In genomic region chr11:129973068-129973467, GRCh38 we compare ENCODE assay signal across 14 cellular contexts. TPM values are rescaled to one million over a fixed set of nuclear protein-coding genes. Genes with fewer than 3 reads are reported as not detected.
A peak's percentile ranks its signal among the peaks of the same experiment; 100 is the strongest.
DNase-seq lines count a peak whose midpoint lies in the region; ATAC-seq, FAIRE-seq and TF ChIP-seq lines count a peak whose summit lies in the region.
"Had no signal": no experiment of that assay in that cellular context is flagged by ENCODE, and none has a peak within 500 bp of the region (broad histone marks: within the 10 kb centered on the region; RNA-seq: fewer than 3 reads in every experiment).

No MANE protein-coding gene starts in this region.

- H3K4me2 ChIP-seq in H1 (ENCODE audit: insufficient read depth in 1 of 2, low read depth in 2 of 2, low read length in 2 of 2), result no peak overlapping the region

- H3K23me2 ChIP-seq in H1 (ENCODE audit: low read depth, low read length), result no peaks in the 10 kb centered on the region

- H3K9me3 ChIP-seq in H1 (ENCODE audit: insufficient read depth in 2 of 2, low read depth in 1 of 2, low read length in 1 of 2), result no peaks in the 10 kb centered on the region
- H3K9me3 ChIP-seq: esophagus muscularis mucosa, thoracic aorta had no signal

- H2BK15ac ChIP-seq in H1 (ENCODE audit: low read length), result no peak overlapping the region

- no peak overlapping the region for H3K56ac ChIP-seq in H1 (replicated peaks; ENCODE audit: insufficient read length, low read depth, low read length)

- peak; percentile 63 for DNase-seq in GM13977 (ENCODE audit: low spot score)
- no peak for DNase-seq in H1 (ENCODE audit: low read depth in 1 of 2, low spot score in 2 of 2)
- no peak for DNase-seq in T-helper 2 cell
- no peak for DNase-seq in Right ventricle myocardium inferior (ENCODE audit: missing footprints)
- DNase-seq in islet precursor cell, result no peak
- DNase-seq in NCI-H2227 (lab: John Stamatoyannopoulos, UW; ENCODE audit: unreplicated experiment), result no peak
- DNase-seq: activated naive CD8-positive, alpha-beta T cell treated with anti-CD3 and anti-CD28 coated beads for 36 hours; GOT3; mammary epithelial cell; T1000 had no signal

- H3K27me3 ChIP-seq in H1 (replicated peaks in 1 of 4; ENCODE audit: control insufficient read depth in 3 of 4, extremely low read depth in 1 of 4, insufficient read depth in 3 of 4, low read length in 3 of 4), result no peaks in the 10 kb centered on the region
- H3K27me3 ChIP-seq: esophagus muscularis mucosa had no signal

- TF ChIP-seq POLR2A in H1 (IDR thresholded peaks at IDR 0.05; ENCODE audit: control extremely low read depth in 1 of 2, low read depth in 2 of 2, low read length in 2 of 2), result no peak

- no peak overlapping the region for H2AK5ac ChIP-seq in H1 (ENCODE audit: low read depth, low read length)

- TF ChIP-seq CTCF in GM13977 (IDR thresholded peaks at IDR 0.05; ENCODE audit: extremely low read depth, insufficient read depth, missing control alignments) (no peak), H1 (IDR thresholded peaks at IDR 0.05; ENCODE audit: control extremely low read depth in 1 of 3, insufficient read depth in 1 of 3, low read depth in 1 of 3, low read length in 3 of 3) (no peak)

- H4K20me1 ChIP-seq in H1 (replicated peaks in 1 of 2; ENCODE audit: control insufficient read depth in 1 of 2, insufficient read depth in 2 of 2, low read length in 2 of 2), result peaks cover 0 to 7% of the 10 kb centered on the region in 2 experiments

- no peak overlapping the region for H4K8ac ChIP-seq in H1 (ENCODE audit: extremely low read depth, insufficient read depth, low read length)

- no peaks in the 10 kb centered on the region; a peak in 1 of 7 replicates for H3K4me1 ChIP-seq in H1 (replicated peaks in 1 of 4; ENCODE audit: control insufficient read depth in 3 of 4, insufficient read depth in 4 of 4, low read length in 3 of 4)

- no peak overlapping the region for H3K4ac ChIP-seq in H1 (replicated peaks; ENCODE audit: insufficient read length, low read depth, low read length)

- POLR2A ChIA-PET in H1 (lab: Charles Lee; ENCODE audit: partially characterized antibody), result interaction anchor here (0.9 to 1.5 kb wide), 4 partner anchors 20 to 99 kb away, joined by 3 to 9 read pairs (median 4); partner anchors contain the start of gene PRDM10

- ATAC-seq in GM21529 (IDR thresholded peaks at IDR 0.05; ENCODE audit: unreplicated experiment), result peak; percentile 89
- ATAC-seq in HG03469 (IDR thresholded peaks at IDR 0.05; ENCODE audit: unreplicated experiment), result peak; percentile 92
- ATAC-seq in Right ventricle myocardium inferior, result no peak

- CTCF ChIA-PET in H1 (lab: Charles Lee; ENCODE audit: partially characterized antibody), result interaction anchor here (1.1 to 1.9 kb wide), 9 partner anchors 8 to 154 kb away, joined by 3 to 14 read pairs (median 4); no protein-coding TSS in a partner anchor

- no peak overlapping the region for H2BK5ac ChIP-seq in H1 (ENCODE audit: low read depth, low read length)

- 81% methylated on average over 1 of the region's 1 CpG; no CpG with 5 or more reads in 1 of the 2 experiments for WGBS in H1 (ENCODE audit: extremely low coverage in 1 of 2, insufficient coverage in 1 of 2, insufficient read length in 1 of 2, insufficient replicate concordance in 2 of 2, low coverage in 1 of 2, low lambda C conversion rate in 2 of 2, missing lambda C conversion rate in 1 of 2), 2 experiments

- H4K5ac ChIP-seq in H1 (ENCODE audit: insufficient read length, low read depth, low read length), result no peak overlapping the region

- H3K14ac ChIP-seq in H1 (ENCODE audit: insufficient read length), result no peak overlapping the region

- no peak overlapping the region for H3K18ac ChIP-seq in H1 (ENCODE audit: extremely low read depth, low read length)

- H3K36me3 ChIP-seq in H1 (ENCODE audit: control insufficient read depth in 2 of 4, insufficient read depth in 4 of 4, low read length in 3 of 4), result no peaks in the 10 kb centered on the region
- H3K36me3 ChIP-seq: esophagus muscularis mucosa, thoracic aorta had no signal

- H3K79me1 ChIP-seq in H1 (ENCODE audit: low read depth, low read length), result peaks cover 6% of the 10 kb centered on the region; the same call in 1 of the 2 replicates

- TF ChIP-seq EP300 in H1 (IDR thresholded peaks at IDR 0.05; ENCODE audit: borderline replicate concordance in 1 of 2, low read depth in 2 of 2, low read length in 2 of 2), result no peak

- no peak overlapping the region for H2BK120ac ChIP-seq in H1 (replicated peaks; ENCODE audit: low read depth, low read length)

- no peak overlapping the region for H3K9ac ChIP-seq in H1 (replicated peaks in 1 of 4; ENCODE audit: extremely low read depth in 1 of 4, low read depth in 3 of 4, low read length in 3 of 4)

- in situ Hi-C loops in GM13977 (cut with MboI; ENCODE audit: low pct_unique_long_range_greater_than_20kb, low sequenced_read_pairs, unreplicated experiment), result no loop called here

- no peak for TF ChIP-seq RAD21 in H1 (IDR thresholded peaks at IDR 0.05 in 1 of 2, conservative IDR thresholded peaks at IDR 0.05 in 1 of 2; ENCODE audit: low read depth in 2 of 2, low read length in 2 of 2)

- H3K27ac ChIP-seq in H1 (ENCODE audit: low read depth, low read length), result no peak overlapping the region
- H3K27ac ChIP-seq: esophagus muscularis mucosa, thoracic aorta had no signal

- H2BK12ac ChIP-seq in H1 (ENCODE audit: low read depth, low read length), result no peak overlapping the region

- intact Hi-C loops in Right ventricle myocardium inferior (cut with DNase I), result no loop called here

- H3K23ac ChIP-seq in H1 (ENCODE audit: insufficient read length), result no peak overlapping the region

- no peak overlapping the region for H2BK20ac ChIP-seq in H1 (ENCODE audit: low read length)

- peak; percentile 32 for FAIRE-seq in H1 (lab: Jason Lieb, UNC)

- H3K4me3 ChIP-seq in H1 (ENCODE audit: extremely low read depth in 1 of 4, insufficient read depth in 2 of 4, low read depth in 3 of 4, low read length in 4 of 4), result no peak overlapping the region
- H3K4me3 ChIP-seq: esophagus muscularis mucosa, thoracic aorta had no signal

- H3K79me2 ChIP-seq in H1 (ENCODE audit: control insufficient read depth in 1 of 2, insufficient read depth in 2 of 2, low read length in 2 of 2), result peaks cover 0 to 19% of the 10 kb centered on the region in 2 experiments; a peak in 2 of 4 replicates

- H4K91ac ChIP-seq in H1 (replicated peaks; ENCODE audit: insufficient read length, low read length), result no peak overlapping the region

- no peak overlapping the region for H2AFZ ChIP-seq in H1 (ENCODE audit: low read length)

TF ChIP-seq in H1, 55 proteins besides CTCF, POLR2A, EP300 and RAD21:
- 0 out of 2 replicates have a peak, but pooled peaks have one; percentile 2 for TF ChIP-seq CEBPB (IDR thresholded peaks at IDR 0.05; ENCODE audit: low read depth, low read length)
- TF ChIP-seq MAX (IDR thresholded peaks at IDR 0.05), result no peak

RNA-seq across cellular contexts. Expression of gene PRDM10, which starts 29.6 kb away (rescaled TPM):
- 16.0 and 19.2 TPM in 2 replicates for total RNA-seq in H1 (2021; fragmentation: NEBNext Ultra II Directional; extraction: Animal tissue kit (Norgen Biotek cat#: 25700))
- 15.5 and 20.8 TPM in 2 replicates for polyA plus RNA-seq in H1 (2011; rRNA removed)
- 9.2 TPM for polyA plus RNA-seq in H1 (2011; cell fraction: cytosol; rRNA removed)
- polyA plus RNA-seq in H1 (2011; cell fraction: nucleus; rRNA removed), result 35.9 TPM
- polyA plus RNA-seq in H1 (2012, experiment 1 of 2), result 6.6 to 9.0 TPM (median 7.2 TPM) in 4 replicates
- 0.45 TPM for polyA plus RNA-seq in H1 (2012, experiment 2 of 2)
- 6.9 TPM for polyA plus RNA-seq in H1 (2013, experiment 1 of 2)
- 6.1 TPM for polyA plus RNA-seq in H1 (2013, experiment 2 of 2)
- polyA minus RNA-seq in H1 (2011; rRNA and poly(A)+ RNA removed), result 58.7 and 59.5 TPM in 2 replicates
- 25.2 TPM for polyA minus RNA-seq in H1 (2011; cell fraction: cytosol; rRNA and poly(A)+ RNA removed)
- polyA minus RNA-seq in H1 (2011; cell fraction: nucleus; rRNA and poly(A)+ RNA removed), result 20.4 TPM
- 6.6 TPM for total RNA-seq in Right ventricle myocardium inferior
